Comparison of ENCODE assay signal across 13 cellular contexts in the genomic region with DNA sequence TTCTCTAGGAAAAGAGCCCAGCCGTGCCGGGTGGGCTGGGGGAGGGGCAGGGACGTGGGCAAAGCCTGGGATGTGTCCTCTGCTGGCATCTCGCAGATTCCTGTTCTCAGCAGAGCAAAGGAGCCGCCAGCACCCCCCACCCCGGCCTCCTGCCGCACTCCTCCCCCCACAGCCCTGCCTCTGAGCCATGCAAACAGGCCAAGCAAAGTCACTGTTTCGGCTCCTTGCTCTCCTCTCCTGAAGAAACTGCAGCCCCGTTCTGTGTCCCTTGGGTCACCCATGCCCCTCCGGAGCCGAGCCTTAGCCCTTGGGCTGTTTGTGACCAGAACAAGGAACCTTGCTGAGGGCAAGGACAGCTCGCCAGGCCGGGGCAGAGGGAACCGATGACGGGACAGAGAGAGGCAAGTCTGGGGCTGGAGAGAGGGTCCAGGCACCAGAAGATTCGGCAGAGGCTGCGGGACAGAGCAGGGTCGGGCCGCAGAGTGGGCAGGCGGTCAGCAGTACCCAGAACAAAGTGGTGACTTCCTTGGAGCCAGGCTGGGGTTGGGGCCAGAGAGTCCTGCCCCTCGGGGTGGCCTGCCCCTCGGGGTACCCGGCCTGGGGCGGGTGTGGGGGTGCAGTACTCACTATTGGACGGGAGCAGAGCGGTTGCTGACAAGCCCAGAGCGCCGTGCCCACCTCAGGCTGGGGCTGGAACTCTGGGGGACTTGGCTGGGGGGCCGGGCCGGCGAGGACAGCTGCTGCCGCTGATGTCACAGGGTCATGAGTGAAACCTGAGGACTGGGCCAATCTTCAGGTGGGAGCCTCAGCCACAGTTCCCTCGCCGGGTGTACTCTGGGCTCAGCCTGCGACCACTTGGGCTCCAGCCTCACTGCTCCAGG. TPM values are rescaled to one million over a fixed set of nuclear protein-coding genes. Genes with fewer than 3 reads are reported as not detected.
DNase-seq lines count a peak whose midpoint lies in the region; TF ChIP-seq lines count a peak whose summit lies in the region.
"Had no signal": no experiment of that assay in that cellular context is flagged by ENCODE, and none has a peak within 500 bp of the region (broad histone marks: within the 10 kb centered on the region; RNA-seq: fewer than 3 reads in every experiment).

No MANE protein-coding gene starts in this region.

- peaks cover 4 to 16% (median 13%) of the 10 kb centered on the region in 3 donors for H3K27me3 Mint-ChIP-seq in immature natural killer cell (ENCODE audit: low read depth in 3 of 3)

- no peak for TF ChIP-seq CTCF in WERI-Rb-1 (IDR thresholded peaks at IDR 0.05; ENCODE audit: low read depth, low read length)

- DNase-seq in ELF-1 (ENCODE audit: low read depth, low spot score) (peak; percentile 45), WERI-Rb-1 (peak; percentile 63), immature natural killer cell (no peak), retina (peak; percentile 44), hypothalamus (lab: John Stamatoyannopoulos, UW) (no peak), SKM-1 (lab: John Stamatoyannopoulos, UW; ENCODE audit: unreplicated experiment) (no peak), NCI-H226 (no peak), NCI-H69 (lab: John Stamatoyannopoulos, UW) (no peak)
- DNase-seq: activated naive CD8-positive, alpha-beta T cell treated with anti-CD3 and anti-CD28 coated beads for 36 hours; stimulated activated CD4-positive, alpha-beta T cell treated with anti-CD3 and anti-CD28 coated beads, Interleukin-4, amount 100 ng/mL, for 4 hours; stimulated activated naive CD4-positive, alpha-beta T cell had no signal

- no peaks in the 10 kb centered on the region for H3K9me3 Mint-ChIP-seq in immature natural killer cell
- H3K9me3 Mint-ChIP-seq: activated naive CD8-positive, alpha-beta T cell treated with anti-CD3 and anti-CD28 coated beads for 36 hours had no signal

- H3K36me3 ChIP-seq in WERI-Rb-1 = no peaks in the 10 kb centered on the region
- H3K36me3 ChIP-seq: HAP-1 had no signal

- H3K9me3 ChIP-seq in WERI-Rb-1 (ENCODE audit: severe bottlenecking) = no peaks in the 10 kb centered on the region
- H3K9me3 ChIP-seq: HAP-1 had no signal

- H3K4me3 ChIP-seq in WERI-Rb-1 (ENCODE audit: low read depth, low read length) = no peak overlapping the region
- H3K4me3 ChIP-seq: coronary artery, HAP-1 had no signal

- H3K27me3 ChIP-seq in WERI-Rb-1 (ENCODE audit: insufficient read depth, low read depth, severe bottlenecking) = no peaks in the 10 kb centered on the region

- peak overlapping the region; percentile 59 for H3K27ac ChIP-seq in WERI-Rb-1
- H3K27ac ChIP-seq: coronary artery had no signal

- H3K4me3 Mint-ChIP-seq in immature natural killer cell = peak overlapping the region in 2 of 5 donors; percentile 17 to 38
- H3K4me3 Mint-ChIP-seq: activated naive CD8-positive, alpha-beta T cell treated with anti-CD3 and anti-CD28 coated beads for 36 hours had no signal

- H3K27ac Mint-ChIP-seq in immature natural killer cell = peak overlapping the region in 4 of 6 donors; percentile 9 to 83 (median 62)
- H3K27ac Mint-ChIP-seq: activated naive CD8-positive, alpha-beta T cell treated with anti-CD3 and anti-CD28 coated beads for 36 hours had no signal

- H3K4me1 Mint-ChIP-seq in immature natural killer cell = peaks cover 62 to 68% of the 10 kb centered on the region in 2 donors

- H3K36me3 Mint-ChIP-seq in immature natural killer cell = no peaks in the 10 kb centered on the region
- H3K36me3 Mint-ChIP-seq: activated naive CD8-positive, alpha-beta T cell treated with anti-CD3 and anti-CD28 coated beads for 36 hours had no signal

RNA-seq across cellular contexts. Expression of a gene that starts 9.2 kb away (rescaled TPM):
- 1 to 10 TPM; 5.0 to 6.8 (median 5.5) TPM for polyA plus RNA-seq in immature natural killer cell

RNA-seq across cellular contexts. Expression of a gene that starts 16.3 kb away (rescaled TPM):
- under 1 TPM in 1 of 3 donors, not detected in 2; 0.02 TPM for polyA plus RNA-seq in immature natural killer cell

RNA-seq across cellular contexts. Expression of a gene that starts 31.5 kb away (rescaled TPM):
- polyA plus RNA-seq in immature natural killer cell = 100 to 1,000 TPM; 327 to 535 (median 329) TPM

RNA-seq across cellular contexts. Expression of a gene that starts 56.9 kb away (rescaled TPM):
- polyA plus RNA-seq in immature natural killer cell = 10 to 100 TPM; 45.8 to 67.3 (median 51.9) TPM

Comparison
In these comparisons a context has a peak if more than half of its experiments do, and no peak if none do; other contexts are left out.
1. DNase-seq: peak in ELF-1 (single experiment), WERI-Rb-1 (single experiment) and retina (single experiment); none in immature natural killer cell (0 of 3), hypothalamus (0 of 51), SKM-1 (single experiment), NCI-H226 (single experiment) and NCI-H69 (single experiment).